In the genomic region with DNA sequence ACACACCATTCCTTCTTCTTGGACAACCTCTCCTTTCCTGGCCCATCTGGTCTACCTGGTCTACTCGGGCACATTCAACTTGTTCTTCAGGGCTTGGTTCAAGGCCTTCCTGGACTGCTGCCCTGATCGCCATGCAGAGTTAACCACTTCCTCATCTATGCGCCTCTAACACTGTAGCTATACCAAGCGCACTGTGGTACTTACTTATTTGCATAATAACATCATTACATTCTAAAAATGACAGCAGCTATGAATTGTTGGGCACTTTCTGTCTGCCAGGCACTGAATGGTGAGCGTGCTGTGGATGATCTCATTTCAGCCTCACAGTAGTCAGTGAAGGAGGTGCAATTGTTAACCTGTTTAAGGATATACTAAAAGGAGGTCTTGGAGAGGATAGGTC, we compare ENCODE assay signal across 14 cellular contexts.
A peak's percentile ranks its signal among the peaks of the same experiment; 100 is the strongest.
DNase-seq lines count a peak whose midpoint lies in the region; ATAC-seq, FAIRE-seq and TF ChIP-seq lines count a peak whose summit lies in the region.
"Had no signal": no experiment of that assay in that cellular context is flagged by ENCODE, and none has a peak within 500 bp of the region (broad histone marks: within the 10 kb centered on the region; RNA-seq: fewer than 3 reads in every experiment).

No MANE protein-coding gene starts in this region.

- CTCF ChIA-PET in PC-9 (lab: Charles Lee): no interaction called here

- POLR2A ChIA-PET in PC-9 (lab: Charles Lee; ENCODE audit: unreplicated experiment): no interaction called here

- H3K4me2 ChIP-seq in PC-9: no peak overlapping the region

- H3K4me1 ChIP-seq in PC-9 (replicated peaks; ENCODE audit: insufficient read depth): no peaks in the 10 kb centered on the region

- ATAC-seq in GM19397 (IDR thresholded peaks at IDR 0.05; ENCODE audit: unreplicated experiment) (peak; percentile 78), HG03442 (IDR thresholded peaks at IDR 0.05; ENCODE audit: unreplicated experiment) (peak; percentile 74)

- H3K9me2 ChIP-seq in PC-9 (ENCODE audit: insufficient read depth): no peaks in the 10 kb centered on the region

- H3K4me3 ChIP-seq in PC-9: no peak overlapping the region
- H3K4me3 ChIP-seq: GM23248, Peyer's patch had no signal

- no peak overlapping the region for H3K27ac ChIP-seq in PC-9
- H3K27ac ChIP-seq: GM23248, Peyer's patch had no signal

- intact Hi-C loops in PC-9 (cut with micrococcal nuclease; ENCODE audit: unreplicated experiment): no loop called here

- no peaks in the 10 kb centered on the region for H4K20me1 ChIP-seq in PC-9 (ENCODE audit: insufficient read depth)

- H3K9me3 ChIP-seq in PC-9 (ENCODE audit: insufficient read depth, low read depth): no peaks in the 10 kb centered on the region
- H3K9me3 ChIP-seq: Peyer's patch had no signal

- no peaks in the 10 kb centered on the region for H3K79me2 ChIP-seq in PC-9 (ENCODE audit: low read depth)

- FAIRE-seq in GM12891 (lab: Jason Lieb, UNC) (peak; percentile 43), D721Med (lab: Jason Lieb, UNC) (no peak)

- TF ChIP-seq POLR2A in GM12891 (IDR thresholded peaks at IDR 0.05; ENCODE audit: low read depth, low read length): no peak

- H3K27me3 ChIP-seq in PC-9 (ENCODE audit: insufficient read depth, low read depth): peaks cover 79% of the 10 kb centered on the region
- H3K27me3 ChIP-seq: Peyer's patch had no signal

- no peaks in the 10 kb centered on the region for H3K36me3 ChIP-seq in PC-9 (ENCODE audit: low read depth)
- H3K36me3 ChIP-seq: Peyer's patch had no signal

- TF ChIP-seq CTCF in D721Med (IDR thresholded peaks at IDR 0.05; ENCODE audit: insufficient read depth, missing control alignments): no peak
- no peak for TF ChIP-seq CTCF in PC-9 (conservative IDR thresholded peaks at IDR 0.05)

- no TSS peak for BruUV-seq in PC-9 (replicated peaks; lab: Mats Ljungman, UMichigan)

- H2AFZ ChIP-seq in PC-9: no peak overlapping the region
- H2AFZ ChIP-seq: GM23248 had no signal

- no peaks in the 10 kb centered on the region for H3F3A ChIP-seq in PC-9 (ENCODE audit: insufficient read depth, low read depth)

- no peak for DNase-seq in GM12891 (ENCODE audit: insufficient read length, low spot score)
- DNase-seq in SKM-1 (lab: John Stamatoyannopoulos, UW; ENCODE audit: unreplicated experiment): peak; percentile 44
- no peak for DNase-seq in retina
- no peak for DNase-seq in D721Med (ENCODE audit: insufficient read length, low spot score)
- no peak for DNase-seq in activated CD4-positive, alpha-beta T cell treated with anti-CD3 and anti-CD28 coated beads, Interleukin-2, amount 50 U/mL, for 4 hours
- no peak for DNase-seq in PC-9
- DNase-seq: activated CD4-positive, CD25-positive, alpha-beta regulatory T cell; central memory CD4-positive, alpha-beta T cell; GM23248; NCI-H146; nephron progenitor cell had no signal

TF ChIP-seq in GM12891, 5 proteins besides CTCF, POLR2A, EP300 and RAD21:
- TF ChIP-seq SPI1 (IDR thresholded peaks at IDR 0.05; ENCODE audit: low read depth, low read length) (peak; percentile 61), POLR2AphosphoS5 (IDR thresholded peaks at IDR 0.05; ENCODE audit: low read depth, low read length) (no peak), TAF1 (IDR thresholded peaks at IDR 0.05; ENCODE audit: low read depth, low read length) (no peak)
